In genomic region chr3:129398803-129399144, GRCh38 we compare ENCODE assay signal across 8 cellular contexts. TPM values are rescaled to one million over a fixed set of nuclear protein-coding genes. Genes with fewer than 3 reads are reported as not detected.
DNase-seq lines count a peak whose midpoint lies in the region; ATAC-seq and TF ChIP-seq lines count a peak whose summit lies in the region.

No MANE protein-coding gene starts in this region.

- peak overlapping the region; percentile 76 for H3K4me3 ChIP-seq in HUES48 (ENCODE audit: low read depth, low read length)
- H3K4me3 ChIP-seq in heart left ventricle: peak overlapping the region; percentile 57 to 99 (median 82)
- peak overlapping the region; percentile 90 for H3K4me3 ChIP-seq in rectal smooth muscle tissue (ENCODE audit: low read length)

- peaks cover 27% of the 10 kb centered on the region for H3K4me1 Mint-ChIP-seq in activated T-helper 2 cell treated with anti-CD3 and anti-CD28 coated beads, Interferon-gamma antibody, Interleukin-2, Interleukin-4, amounts not matched to agents 10 μg/mL and 5 μg/mL and 100 μg/mL, durations not matched to agents 14 hours and 24 hours and 36 hours (ENCODE audit: low read depth)

- H3K9me3 ChIP-seq in HUES48 (ENCODE audit: control insufficient read depth, insufficient read depth, low read length): no peaks in the 10 kb centered on the region
- no peaks in the 10 kb centered on the region for H3K9me3 ChIP-seq in heart left ventricle

- peak overlapping the region; percentile 77 for H3K9ac ChIP-seq in HUES48 (ENCODE audit: low read depth, low read length)
- H3K9ac ChIP-seq in rectal smooth muscle tissue (ENCODE audit: low read length): peak overlapping the region; percentile 81

- peaks cover 20% of the 10 kb centered on the region; the same call in 1 of the 2 replicates for H3K36me3 ChIP-seq in HUES48 (ENCODE audit: control insufficient read depth, insufficient read depth, low read length)
- peaks cover 0 to 20% (median 8%) of the 10 kb centered on the region in 9 donors for H3K36me3 ChIP-seq in heart left ventricle
- peaks cover 3% of the 10 kb centered on the region for H3K36me3 ChIP-seq in rectal smooth muscle tissue (ENCODE audit: control insufficient read depth, insufficient read depth, low read length)

- H3K27me3 Mint-ChIP-seq in activated T-helper 2 cell treated with anti-CD3 and anti-CD28 coated beads, Interferon-gamma antibody, Interleukin-2, Interleukin-4, amounts not matched to agents 10 μg/mL and 5 μg/mL and 100 μg/mL, durations not matched to agents 14 hours and 24 hours and 36 hours (ENCODE audit: low read depth): no peaks in the 10 kb centered on the region

- intact Hi-C loops in activated T-helper 2 cell treated with anti-CD3 and anti-CD28 coated beads, Interferon-gamma antibody, Interleukin-2, Interleukin-4, amounts not matched to agents 10 μg/mL and 5 μg/mL and 100 μg/mL, durations not matched to agents 14 hours and 24 hours and 36 hours (cut with micrococcal nuclease): loop anchor here (1.0 to 2.0 kb wide), 2 partner anchors 42 to 750 kb away; partner anchors contain the start of gene IFT122
- intact Hi-C loops in heart left ventricle (cut with DNase I): no loop called here

- H3K4me1 ChIP-seq in HUES48 (ENCODE audit: control insufficient read depth, insufficient read depth, low read length): 0 out of 2 replicates have a peak, but pooled peaks cover 6% of the 10 kb centered on the region
- H3K4me1 ChIP-seq in heart left ventricle: peaks cover 0 to 36% (median 13%) of the 10 kb centered on the region in 12 donors
- H3K4me1 ChIP-seq in rectal smooth muscle tissue (ENCODE audit: control insufficient read depth, insufficient read depth, low read length): no peaks in the 10 kb centered on the region

- DNase-seq in NCI-H2227 (lab: John Stamatoyannopoulos, UW; ENCODE audit: unreplicated experiment): peak; percentile 6
- DNase-seq in NCI-H2227 treated with DMSO at 0.1 percent for 48 hours (lab: John Stamatoyannopoulos, UW): no peak
- peak; percentile 13 for DNase-seq in activated T-helper 2 cell treated with anti-CD3 and anti-CD28 coated beads, Interferon-gamma antibody, Interleukin-2, Interleukin-4, amounts not matched to agents 10 μg/mL and 5 μg/mL and 100 μg/mL, durations not matched to agents 14 hours and 24 hours and 36 hours (ENCODE audit: low spot score)
- peak in 2 of 5 donors; percentile 23 to 32 for DNase-seq in heart left ventricle

- TF ChIP-seq POLR2A in heart left ventricle (IDR thresholded peaks at IDR 0.05): no peak

- H3K36me3 Mint-ChIP-seq in activated T-helper 2 cell treated with anti-CD3 and anti-CD28 coated beads, Interferon-gamma antibody, Interleukin-2, Interleukin-4, amounts not matched to agents 10 μg/mL and 5 μg/mL and 100 μg/mL, durations not matched to agents 14 hours and 24 hours and 36 hours (ENCODE audit: low read depth): peaks cover 36% of the 10 kb centered on the region

- H3K27ac ChIP-seq in HUES48 (ENCODE audit: low read depth, low read length) (peak overlapping the region; percentile 82), heart left ventricle (peak overlapping the region; percentile 64 to 97 (median 88)), rectal smooth muscle tissue (ENCODE audit: low read depth, low read length) (peak overlapping the region; percentile 89)

- 1% methylated on average over 15 to 18 of the region's 18 CpGs for WGBS in heart left ventricle, 4 donors

- H3K27ac Mint-ChIP-seq in activated T-helper 2 cell treated with anti-CD3 and anti-CD28 coated beads, Interferon-gamma antibody, Interleukin-2, Interleukin-4, amounts not matched to agents 10 μg/mL and 5 μg/mL and 100 μg/mL, durations not matched to agents 14 hours and 24 hours and 36 hours: peak overlapping the region; percentile 98

- H3K4me3 Mint-ChIP-seq in activated T-helper 2 cell treated with anti-CD3 and anti-CD28 coated beads, Interferon-gamma antibody, Interleukin-2, Interleukin-4, amounts not matched to agents 10 μg/mL and 5 μg/mL and 100 μg/mL, durations not matched to agents 14 hours and 24 hours and 36 hours (ENCODE audit: low read depth): peak overlapping the region; percentile 100

- TF ChIP-seq CTCF in heart left ventricle (IDR thresholded peaks at IDR 0.05): no peak

- no peaks in the 10 kb centered on the region for H3K27me3 ChIP-seq in HUES48 (ENCODE audit: control insufficient read depth, insufficient read depth, low read length)
- H3K27me3 ChIP-seq in heart left ventricle: no peaks in the 10 kb centered on the region
- no peaks in the 10 kb centered on the region for H3K27me3 ChIP-seq in rectal smooth muscle tissue (ENCODE audit: control insufficient read depth, insufficient read depth, low read length)

- H3K9me3 Mint-ChIP-seq in activated T-helper 2 cell treated with anti-CD3 and anti-CD28 coated beads, Interferon-gamma antibody, Interleukin-2, Interleukin-4, amounts not matched to agents 10 μg/mL and 5 μg/mL and 100 μg/mL, durations not matched to agents 14 hours and 24 hours and 36 hours: no peaks in the 10 kb centered on the region

- ATAC-seq in heart left ventricle (peak in 3 of 4 donors; percentile 20 to 33 (median 32)), HG02798 (IDR thresholded peaks at IDR 0.05; ENCODE audit: poor library complexity, unreplicated experiment) (no peak), GM18867 (IDR thresholded peaks at IDR 0.05; ENCODE audit: unreplicated experiment) (no peak)

RNA-seq across cellular contexts. Expression of gene EFCAB12, which starts 29.7 kb away (rescaled TPM):
- total RNA-seq in activated T-helper 2 cell treated with anti-CD3 and anti-CD28 coated beads, Interferon-gamma antibody, Interleukin-2, Interleukin-4, amounts not matched to agents 10 μg/mL and 5 μg/mL and 100 μg/mL, durations not matched to agents 14 hours and 24 hours and 36 hours: 0.25 and 0.48 TPM in 2 replicates
- total RNA-seq in heart left ventricle: under 1 TPM in 4 of 9 donors, not detected in 5; 0.09 to 0.20 (median 0.14) TPM
- polyA plus RNA-seq in heart left ventricle: under 1 TPM; 0.07 to 0.11 TPM

RNA-seq across cellular contexts. Expression of gene MBD4, which starts 41.0 kb away (rescaled TPM):
- total RNA-seq in activated T-helper 2 cell treated with anti-CD3 and anti-CD28 coated beads, Interferon-gamma antibody, Interleukin-2, Interleukin-4, amounts not matched to agents 10 μg/mL and 5 μg/mL and 100 μg/mL, durations not matched to agents 14 hours and 24 hours and 36 hours: 41.9 and 45.9 TPM in 2 replicates
- 10 to 100 TPM; 13.0 to 26.7 (median 20.6) TPM for total RNA-seq in heart left ventricle
- 10 to 100 TPM; 10.8 to 42.3 TPM for polyA plus RNA-seq in heart left ventricle

RNA-seq across cellular contexts. Expression of gene IFT122, which starts 41.2 kb away (rescaled TPM):
- total RNA-seq in activated T-helper 2 cell treated with anti-CD3 and anti-CD28 coated beads, Interferon-gamma antibody, Interleukin-2, Interleukin-4, amounts not matched to agents 10 μg/mL and 5 μg/mL and 100 μg/mL, durations not matched to agents 14 hours and 24 hours and 36 hours: 15.7 and 17.6 TPM in 2 replicates
- 10 to 100 TPM; 13.1 to 34.2 (median 16.6) TPM for total RNA-seq in heart left ventricle
- polyA plus RNA-seq in heart left ventricle: 10 to 100 TPM in 1 of 2 donors, 1 to 10 TPM in 1; 7.2 to 25.2 TPM

Comparison
In these comparisons a context has a peak if more than half of its experiments do, and no peak if none do; other contexts are left out.
1. ATAC-seq: peak in heart left ventricle (3 of 4); none in HG02798 (single experiment) and GM18867 (single experiment).
2. Peak in every context shown above with its lines, with median percentiles within 50 percentile points of each other: H3K27ac ChIP-seq and H3K4me3 ChIP-seq.